Comparison of ENCODE assay signal across 1 cellular context in the genomic region with DNA sequence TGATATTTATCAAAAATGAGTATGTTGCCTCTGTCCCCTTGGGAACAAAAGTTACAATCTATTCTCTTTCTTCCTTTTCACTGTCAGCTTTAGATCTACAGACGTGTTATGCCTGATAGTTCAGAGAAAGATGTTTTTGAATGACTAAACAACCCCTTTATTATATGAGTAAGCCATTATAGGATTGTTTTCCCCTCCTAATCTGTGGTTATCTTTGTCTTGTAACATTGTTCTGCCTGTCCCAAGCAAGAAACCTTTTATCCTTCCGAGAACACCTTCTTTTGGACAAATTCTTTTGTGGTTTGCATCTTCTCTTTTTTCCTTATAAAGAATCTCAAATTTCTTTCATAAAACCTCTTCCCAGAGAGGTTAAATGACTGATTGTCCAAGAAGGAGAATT.
TF ChIP-seq lines count a peak whose summit lies in the region.

No MANE protein-coding gene starts in this region.

TF ChIP-seq in endothelial cell of umbilical vein, 7 proteins besides CTCF, POLR2A, EP300 and RAD21:
- no peak for TF ChIP-seq EZH2 (IDR thresholded peaks at IDR 0.05; ENCODE audit: borderline replicate concordance, low read depth, low read length, severe bottlenecking)
- TF ChIP-seq FOS (IDR thresholded peaks at IDR 0.05; ENCODE audit: borderline replicate concordance, insufficient read depth, low read length): peak; percentile 4
- no peak for TF ChIP-seq JUN (IDR thresholded peaks at IDR 0.05; ENCODE audit: borderline replicate concordance, insufficient read depth, insufficient read length, low read depth)
- TF ChIP-seq, protein P1, sequence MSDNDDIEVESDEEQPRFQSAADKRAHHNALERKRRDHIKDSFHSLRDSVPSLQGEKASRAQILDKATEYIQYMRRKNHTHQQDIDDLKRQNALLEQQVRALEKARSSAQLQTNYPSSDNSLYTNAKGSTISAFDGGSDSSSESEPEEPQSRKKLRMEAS (IDR thresholded peaks at IDR 0.05; ENCODE audit: insufficient read depth, insufficient read length): no peak
- TF ChIP-seq MYC (IDR thresholded peaks at IDR 0.05; ENCODE audit: low read depth, low read length): no peak
- peak; percentile 38 for TF ChIP-seq GATA2 (IDR thresholded peaks at IDR 0.05; ENCODE audit: insufficient read depth, insufficient read length, low read depth, low read length)
- TF ChIP-seq POLR2AphosphoS5 (IDR thresholded peaks at IDR 0.05; ENCODE audit: insufficient read depth, low read depth, low read length): no peak
TF ChIP-seq in endothelial cell of umbilical vein: peak in this region for 2.
